1 cellular context compared by ENCODE assay signal in genomic region chr9:110197330-110198187, GRCh38.
TF ChIP-seq lines count a peak whose summit lies in the region.

No MANE protein-coding gene starts in this region.

TF ChIP-seq in WTC11, 78 proteins besides CTCF, POLR2A, EP300 and RAD21 (continued from another document):
- TF ChIP-seq E2F5 (CRISPR knock-in tag; IDR thresholded peaks at IDR 0.05) (no peak), ZNF512 (CRISPR knock-in tag; IDR thresholded peaks at IDR 0.05; ENCODE audit: borderline replicate concordance) (no peak), GTF2I (CRISPR knock-in tag; conservative IDR thresholded peaks at IDR 0.05) (no peak), MYBL2 (CRISPR knock-in tag; IDR thresholded peaks at IDR 0.05) (no peak), NR2C2 (CRISPR knock-in tag; IDR thresholded peaks at IDR 0.05) (no peak), GABPB1 (CRISPR knock-in tag; IDR thresholded peaks at IDR 0.05) (no peak), NR3C1 (CRISPR knock-in tag; conservative IDR thresholded peaks at IDR 0.05; ENCODE audit: low read depth) (no peak), MLX (CRISPR knock-in tag; IDR thresholded peaks at IDR 0.05) (no peak), KAT7 (CRISPR knock-in tag; IDR thresholded peaks at IDR 0.05; ENCODE audit: borderline replicate concordance) (no peak), ESRRA (CRISPR knock-in tag; IDR thresholded peaks at IDR 0.05; ENCODE audit: borderline replicate concordance) (no peak), ZBTB43 (CRISPR knock-in tag; IDR thresholded peaks at IDR 0.05) (no peak), ZNF671 (CRISPR knock-in tag; IDR thresholded peaks at IDR 0.05) (no peak), ZNF423 (CRISPR knock-in tag; IDR thresholded peaks at IDR 0.05) (no peak), FOXK1 (CRISPR knock-in tag; IDR thresholded peaks at IDR 0.05) (no peak)
